Comparison of ENCODE assay signal across 29 cellular contexts in the genomic region with DNA sequence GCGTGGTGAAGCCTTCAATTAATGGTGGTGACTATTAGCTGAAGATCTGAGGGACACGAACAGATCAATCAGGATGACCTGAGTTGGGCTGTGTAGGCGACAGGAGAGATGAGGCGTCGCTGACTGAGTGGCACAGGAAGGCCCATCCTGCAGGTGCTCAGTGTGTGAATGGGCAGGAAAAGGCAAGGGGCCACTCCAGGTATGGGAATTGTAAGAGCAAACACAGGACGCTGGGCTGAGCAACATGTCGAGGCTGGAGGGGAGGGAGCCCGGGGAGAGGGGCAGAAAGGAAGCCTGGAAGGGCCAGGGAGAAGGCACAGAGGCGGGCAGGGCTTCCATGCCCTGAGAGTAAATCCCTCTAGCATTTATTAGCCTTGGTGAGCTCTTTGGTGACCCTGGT.
DNase-seq lines count a peak whose midpoint lies in the region; ATAC-seq, FAIRE-seq and TF ChIP-seq lines count a peak whose summit lies in the region.
"Had no signal": no experiment of that assay in that cellular context is flagged by ENCODE, and none has a peak within 500 bp of the region (broad histone marks: within the 10 kb centered on the region; RNA-seq: fewer than 3 reads in every experiment).

No MANE protein-coding gene starts in this region.

- ATAC-seq in activated CD4-positive, alpha-beta T cell treated with anti-CD3 and anti-CD28 coated beads for 36 hours: no peak
- ATAC-seq in aorta (ENCODE audit: low FRiP score) (no peak), HG03469 (IDR thresholded peaks at IDR 0.05; ENCODE audit: unreplicated experiment) (no peak)
- ATAC-seq: activated CD8-positive, alpha-beta memory T cell treated with anti-CD3 and anti-CD28 coated beads, Interleukin-2, amount 10 ng/mL, durations not matched to agents 7 days and 5 days; activated naive CD8-positive, alpha-beta T cell treated with anti-CD3 and anti-CD28 coated beads, Interleukin-2, amount 50 U/mL, for 24 hours; activated T-cell treated with anti-CD3 and anti-CD28 coated beads, Interleukin-2, amount 50 U/mL, for 4 hours; esophagus mucosa; HCT116; left lobe of liver; pancreas had no signal

- 93 to 96% methylated on average over 9 of the region's 9 CpGs for WGBS in aorta, 2 donors

- H3K27me3 ChIP-seq in aorta (ENCODE audit: control insufficient read depth in 1 of 2, insufficient read depth in 2 of 2, low read length in 1 of 2): no peaks in the 10 kb centered on the region
- H3K27me3 ChIP-seq: pancreas had no signal

- H3K9ac ChIP-seq in kidney (ENCODE audit: low read length in 2 of 2): no peak overlapping the region

- H3K27ac Mint-ChIP-seq in activated CD4-positive, alpha-beta T cell treated with anti-CD3 and anti-CD28 coated beads for 36 hours: peak overlapping the region; percentile 10
- no peak overlapping the region for H3K27ac Mint-ChIP-seq in activated CD4-positive, alpha-beta T cell treated with anti-CD3 and anti-CD28 coated beads, Interleukin-2, amount 10 ng/mL, durations not matched to agents 24 days and 14 days
- H3K27ac Mint-ChIP-seq: activated CD8-positive, alpha-beta memory T cell treated with anti-CD3 and anti-CD28 coated beads, Interleukin-2, amount 10 ng/mL, durations not matched to agents 7 days and 5 days; activated naive CD8-positive, alpha-beta T cell treated with anti-CD3 and anti-CD28 coated beads, Interleukin-2, amount 50 U/mL, for 24 hours; CD4-positive, alpha-beta T cell had no signal

- POLR2A ChIA-PET in activated CD4-positive, alpha-beta T cell treated with anti-CD3 and anti-CD28 coated beads for 36 hours (lab: Charles Lee): no interaction called here

- H3K36me3 ChIP-seq in kidney (ENCODE audit: control insufficient read depth in 1 of 2, insufficient read depth in 2 of 2, low read length in 2 of 2) (no peaks in the 10 kb centered on the region), aorta (ENCODE audit: control insufficient read depth in 1 of 2, insufficient read depth in 2 of 2, low read length in 1 of 2) (no peaks in the 10 kb centered on the region)
- H3K36me3 ChIP-seq: pancreas had no signal

- CTCF ChIA-PET in activated CD4-positive, alpha-beta T cell treated with anti-CD3 and anti-CD28 coated beads for 36 hours (lab: Charles Lee): interaction anchor here (0.7 kb wide), 1 partner anchor 157 kb away, joined by 3 read pairs; no protein-coding TSS in a partner anchor

- intact Hi-C loops in activated CD4-positive, alpha-beta T cell treated with anti-CD3 and anti-CD28 coated beads for 36 hours (cut with DNase I, micrococcal nuclease): no loop called here
- intact Hi-C loops in activated CD4-positive, alpha-beta T cell treated with anti-CD3 and anti-CD28 coated beads, Interleukin-2, amount 10 ng/mL, durations not matched to agents 24 days and 14 days (cut with micrococcal nuclease): no loop called here
- intact Hi-C loops in kidney (cut with DNase I): no loop called here
- intact Hi-C loops in aorta (cut with DNase I): no loop called here

- FAIRE-seq in kidney (lab: Jason Lieb, UNC): no peak
- FAIRE-seq: GM12892, pancreas had no signal

- no peaks in the 10 kb centered on the region for H3K9me3 Mint-ChIP-seq in activated CD4-positive, alpha-beta T cell treated with anti-CD3 and anti-CD28 coated beads for 36 hours (ENCODE audit: low read depth)
- H3K9me3 Mint-ChIP-seq in activated CD4-positive, alpha-beta T cell treated with anti-CD3 and anti-CD28 coated beads, Interleukin-2, amount 10 ng/mL, durations not matched to agents 24 days and 14 days: no peaks in the 10 kb centered on the region
- H3K9me3 Mint-ChIP-seq: activated naive CD8-positive, alpha-beta T cell treated with anti-CD3 and anti-CD28 coated beads, Interleukin-2, amount 50 U/mL, for 24 hours; activated T-cell treated with anti-CD3 and anti-CD28 coated beads, Interleukin-2, amount 50 U/mL, for 4 hours; CD4-positive, alpha-beta T cell had no signal

- H3K4me3 Mint-ChIP-seq in activated CD4-positive, alpha-beta T cell treated with anti-CD3 and anti-CD28 coated beads for 36 hours: no peak overlapping the region
- no peak overlapping the region for H3K4me3 Mint-ChIP-seq in activated CD4-positive, alpha-beta T cell treated with anti-CD3 and anti-CD28 coated beads, Interleukin-2, amount 10 ng/mL, durations not matched to agents 24 days and 14 days
- H3K4me3 Mint-ChIP-seq: activated CD8-positive, alpha-beta memory T cell treated with anti-CD3 and anti-CD28 coated beads, Interleukin-2, amount 10 ng/mL, durations not matched to agents 7 days and 5 days; activated naive CD8-positive, alpha-beta T cell treated with anti-CD3 and anti-CD28 coated beads, Interleukin-2, amount 50 U/mL, for 24 hours; activated T-cell treated with anti-CD3 and anti-CD28 coated beads, Interleukin-2, amount 50 U/mL, for 4 hours; CD4-positive, alpha-beta T cell had no signal

- no peak overlapping the region for H3K27ac ChIP-seq in kidney (ENCODE audit: low read depth in 2 of 2, low read length in 2 of 2)
- no peak overlapping the region for H3K27ac ChIP-seq in aorta (ENCODE audit: low read depth in 1 of 2, low read length in 2 of 2)
- H3K27ac ChIP-seq: pancreas had no signal

- no peak for TF ChIP-seq CTCF in kidney (IDR thresholded peaks at IDR 0.05; ENCODE audit: borderline replicate concordance, extremely low read depth, insufficient read depth)

- DNase-seq in activated CD4-positive, alpha-beta T cell treated with anti-CD3 and anti-CD28 coated beads for 36 hours: no peak
- no peak for DNase-seq in activated CD4-positive, alpha-beta T cell treated with anti-CD3 and anti-CD28 coated beads, Interleukin-2, amount 10 ng/mL, durations not matched to agents 24 days and 14 days
- DNase-seq in NCI-H69 (lab: John Stamatoyannopoulos, UW): peak; percentile 46
- DNase-seq in kidney: peak; percentile 49
- peak; percentile 11 to 63 for DNase-seq in aorta
- no peak for DNase-seq in stimulated activated CD4-positive, alpha-beta T cell treated with anti-CD3 and anti-CD28 coated beads, Interleukin-1b, Interleukin-23, amount 100 ng/mL, for 48 hours
- DNase-seq in stimulated activated CD4-positive, alpha-beta T cell treated with anti-CD3 and anti-CD28 coated beads, Interleukin-15, amount 100 ng/mL, for 24 hours: no peak
- DNase-seq: activated CD4-positive, alpha-beta T cell treated with anti-CD3 and anti-CD28 coated beads, Interleukin-2, amount 50 U/mL, for 4 hours; activated CD4-positive, CD25-positive, alpha-beta regulatory T cell; activated CD8-positive, alpha-beta memory T cell treated with anti-CD3 and anti-CD28 coated beads, Interleukin-2, amount 10 ng/mL, durations not matched to agents 7 days and 5 days; activated naive CD4-positive, alpha-beta T cell; activated naive CD8-positive, alpha-beta T cell treated with anti-CD3 and anti-CD28 coated beads, Interleukin-2, amount 50 U/mL, for 24 hours; activated T-cell treated with anti-CD3 and anti-CD28 coated beads, Interleukin-2, amount 50 U/mL, for 4 hours; AML-193; CD4-positive, alpha-beta T cell; central memory CD4-positive, alpha-beta T cell; dermis blood vessel endothelial cell; DMS 273 treated with DMSO at 0.1 percent for 48 hours; mesendoderm; NCI-H1694; NK-92 treated with Interleukin-12 subunit alpha and Interleukin-12 subunit beta, amount 100 ng/mL, for 24 hours; trophoblast cell had no signal

- peaks cover 23% of the 10 kb centered on the region for H3K4me1 Mint-ChIP-seq in activated CD4-positive, alpha-beta T cell treated with anti-CD3 and anti-CD28 coated beads for 36 hours
- peaks cover 5% of the 10 kb centered on the region for H3K4me1 Mint-ChIP-seq in activated CD4-positive, alpha-beta T cell treated with anti-CD3 and anti-CD28 coated beads, Interleukin-2, amount 10 ng/mL, durations not matched to agents 24 days and 14 days

- no peaks in the 10 kb centered on the region for H3K9me3 ChIP-seq in kidney (ENCODE audit: control insufficient read depth in 1 of 2, low read length in 2 of 2)
- H3K9me3 ChIP-seq in aorta (ENCODE audit: control insufficient read depth, low read length): no peaks in the 10 kb centered on the region
- H3K9me3 ChIP-seq: pancreas had no signal

- no peaks in the 10 kb centered on the region for H3K36me3 Mint-ChIP-seq in activated CD4-positive, alpha-beta T cell treated with anti-CD3 and anti-CD28 coated beads for 36 hours (ENCODE audit: low read depth)
- no peaks in the 10 kb centered on the region for H3K36me3 Mint-ChIP-seq in activated CD4-positive, alpha-beta T cell treated with anti-CD3 and anti-CD28 coated beads, Interleukin-2, amount 10 ng/mL, durations not matched to agents 24 days and 14 days (ENCODE audit: low read depth)
- H3K36me3 Mint-ChIP-seq: activated CD8-positive, alpha-beta memory T cell treated with anti-CD3 and anti-CD28 coated beads, Interleukin-2, amount 10 ng/mL, durations not matched to agents 7 days and 5 days had no signal

- H3K27me3 Mint-ChIP-seq in activated CD4-positive, alpha-beta T cell treated with anti-CD3 and anti-CD28 coated beads for 36 hours: no peaks in the 10 kb centered on the region
- peaks cover 11% of the 10 kb centered on the region for H3K27me3 Mint-ChIP-seq in activated CD4-positive, alpha-beta T cell treated with anti-CD3 and anti-CD28 coated beads, Interleukin-2, amount 10 ng/mL, durations not matched to agents 24 days and 14 days
- H3K27me3 Mint-ChIP-seq: CD4-positive, alpha-beta T cell had no signal

- H3K4me3 ChIP-seq in kidney (ENCODE audit: low read length in 2 of 2) (no peak overlapping the region), aorta (ENCODE audit: low read length in 2 of 2) (no peak overlapping the region)
- H3K4me3 ChIP-seq: pancreas, smooth muscle cell had no signal

- peaks cover 17% of the 10 kb centered on the region in 2 donors for H3K4me1 ChIP-seq in kidney (ENCODE audit: control insufficient read depth in 1 of 2, insufficient read depth in 1 of 2, low read depth in 1 of 2, low read length in 2 of 2)
- no peaks in the 10 kb centered on the region for H3K4me1 ChIP-seq in aorta (ENCODE audit: control insufficient read depth in 1 of 2, insufficient read depth in 2 of 2, low read length in 2 of 2)

Comparison
In these comparisons a context has a peak if more than half of its experiments do, and no peak if none do; other contexts are left out.
1. DNase-seq: peak in NCI-H69 (single experiment), kidney (single experiment) and aorta (2 of 2); none in activated CD4-positive, alpha-beta T cell treated with anti-CD3 and anti-CD28 coated beads for 36 hours (single experiment), activated CD4-positive, alpha-beta T cell treated with anti-CD3 and anti-CD28 coated beads, Interleukin-2, amount 10 ng/mL, durations not matched to agents 24 days and 14 days (single experiment), stimulated activated CD4-positive, alpha-beta T cell treated with anti-CD3 and anti-CD28 coated beads, Interleukin-1b, Interleukin-23, amount 100 ng/mL, for 48 hours (single experiment) and stimulated activated CD4-positive, alpha-beta T cell treated with anti-CD3 and anti-CD28 coated beads, Interleukin-15, amount 100 ng/mL, for 24 hours (single experiment).